In genomic region chr1:230596306-230596705, GRCh38 we compare ENCODE assay signal across 9 cellular contexts.
"Had no signal": no experiment of that assay in that cellular context is flagged by ENCODE, and none has a peak within 500 bp of the region (broad histone marks: within the 10 kb centered on the region; RNA-seq: fewer than 3 reads in every experiment).

No MANE protein-coding gene starts in this region.

- ATAC-seq: HCT116, HepG2 had no signal

- H3K27ac ChIP-seq: GM23248, HL-60 had no signal

- DNase-seq: GM23248, GOT3, H7, HFFc6, KBM-7 had no signal

- H3K9me3 ChIP-seq: HAP-1 had no signal

- H3K4me3 ChIP-seq: GM23248, HAP-1 had no signal

- H3K4me1 ChIP-seq: HAP-1 had no signal

- H3K36me3 ChIP-seq: HAP-1 had no signal
